12 cellular contexts compared by ENCODE assay signal in the genomic region with DNA sequence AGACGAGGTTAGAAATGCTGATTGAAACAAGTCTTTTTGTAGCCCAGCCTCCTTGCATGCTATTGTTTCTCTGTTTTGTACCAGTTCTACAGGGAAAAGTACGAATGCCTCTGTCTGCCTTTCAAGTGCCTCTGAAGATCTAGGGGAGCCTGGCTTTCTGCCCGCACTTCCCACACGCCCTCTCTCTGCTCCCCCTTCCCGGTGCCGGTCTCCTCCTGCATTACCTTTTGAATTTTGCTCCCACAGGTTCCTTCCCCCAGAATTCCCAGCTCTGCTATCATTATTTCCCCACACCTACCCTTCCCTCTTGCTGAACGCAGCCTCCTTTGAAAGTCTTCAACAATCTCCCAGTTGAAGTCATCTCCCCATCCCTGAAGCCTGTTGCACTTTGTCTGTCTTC.
A peak's percentile ranks its signal among the peaks of the same experiment; 100 is the strongest.
DNase-seq lines count a peak whose midpoint lies in the region; ATAC-seq and TF ChIP-seq lines count a peak whose summit lies in the region.
"Had no signal": no experiment of that assay in that cellular context is flagged by ENCODE, and none has a peak within 500 bp of the region (broad histone marks: within the 10 kb centered on the region; RNA-seq: fewer than 3 reads in every experiment).

No MANE protein-coding gene starts in this region.

- no peak for ATAC-seq in activated CD8-positive, alpha-beta T cell treated with anti-CD3 and anti-CD28 coated beads, Interleukin-2, amount 10 ng/mL, durations not matched to agents 7 days and 5 days
- ATAC-seq in activated CD8-positive, alpha-beta T cell treated with anti-CD3 and anti-CD28 coated beads for 36 hours = no peak
- no peak for ATAC-seq in HG03378 (IDR thresholded peaks at IDR 0.05; ENCODE audit: unreplicated experiment)
- ATAC-seq in HG03280 (IDR thresholded peaks at IDR 0.05; ENCODE audit: unreplicated experiment) = no peak

- no peak overlapping the region for H3K27ac Mint-ChIP-seq in activated CD8-positive, alpha-beta T cell treated with anti-CD3 and anti-CD28 coated beads, Interleukin-2, amount 10 ng/mL, durations not matched to agents 7 days and 5 days
- no peak overlapping the region for H3K27ac Mint-ChIP-seq in activated CD8-positive, alpha-beta T cell treated with anti-CD3 and anti-CD28 coated beads for 36 hours
- H3K27ac Mint-ChIP-seq: CD14-positive monocyte; CD4-positive, alpha-beta memory T cell had no signal

- no peaks in the 10 kb centered on the region for H3K36me3 Mint-ChIP-seq in activated CD8-positive, alpha-beta T cell treated with anti-CD3 and anti-CD28 coated beads, Interleukin-2, amount 10 ng/mL, durations not matched to agents 7 days and 5 days (ENCODE audit: low read depth)
- no peaks in the 10 kb centered on the region for H3K36me3 Mint-ChIP-seq in activated CD8-positive, alpha-beta T cell treated with anti-CD3 and anti-CD28 coated beads for 36 hours (ENCODE audit: low read depth)
- H3K36me3 Mint-ChIP-seq: CD14-positive monocyte; CD4-positive, alpha-beta memory T cell had no signal

- CTCF ChIA-PET in activated CD8-positive, alpha-beta T cell treated with anti-CD3 and anti-CD28 coated beads, Interleukin-2, amount 10 ng/mL, durations not matched to agents 7 days and 5 days (lab: Charles Lee) = no interaction called here
- CTCF ChIA-PET in activated CD8-positive, alpha-beta T cell treated with anti-CD3 and anti-CD28 coated beads for 36 hours (lab: Charles Lee) = no interaction called here

- H3K4me3 Mint-ChIP-seq in activated CD8-positive, alpha-beta T cell treated with anti-CD3 and anti-CD28 coated beads, Interleukin-2, amount 10 ng/mL, durations not matched to agents 7 days and 5 days = no peak overlapping the region
- H3K4me3 Mint-ChIP-seq in activated CD8-positive, alpha-beta T cell treated with anti-CD3 and anti-CD28 coated beads for 36 hours = no peak overlapping the region
- H3K4me3 Mint-ChIP-seq: CD14-positive monocyte; CD4-positive, alpha-beta memory T cell had no signal

- no peaks in the 10 kb centered on the region for H3K4me1 Mint-ChIP-seq in activated CD8-positive, alpha-beta T cell treated with anti-CD3 and anti-CD28 coated beads, Interleukin-2, amount 10 ng/mL, durations not matched to agents 7 days and 5 days (ENCODE audit: low read depth)
- H3K4me1 Mint-ChIP-seq in activated CD8-positive, alpha-beta T cell treated with anti-CD3 and anti-CD28 coated beads for 36 hours (ENCODE audit: low read depth) = no peaks in the 10 kb centered on the region
- H3K4me1 Mint-ChIP-seq: CD14-positive monocyte; CD4-positive, alpha-beta memory T cell had no signal

- TF ChIP-seq CTCF in activated CD8-positive, alpha-beta T cell treated with anti-CD3 and anti-CD28 coated beads for 36 hours (IDR thresholded peaks at IDR 0.05) = no peak

- intact Hi-C loops in activated CD8-positive, alpha-beta T cell treated with anti-CD3 and anti-CD28 coated beads for 36 hours (cut with micrococcal nuclease) = no loop called here

- H3K27me3 Mint-ChIP-seq in activated CD8-positive, alpha-beta T cell treated with anti-CD3 and anti-CD28 coated beads, Interleukin-2, amount 10 ng/mL, durations not matched to agents 7 days and 5 days (ENCODE audit: low read depth) = no peaks in the 10 kb centered on the region
- no peaks in the 10 kb centered on the region for H3K27me3 Mint-ChIP-seq in activated CD8-positive, alpha-beta T cell treated with anti-CD3 and anti-CD28 coated beads for 36 hours

- POLR2A ChIA-PET in activated CD8-positive, alpha-beta T cell treated with anti-CD3 and anti-CD28 coated beads, Interleukin-2, amount 10 ng/mL, durations not matched to agents 7 days and 5 days (lab: Charles Lee) = no interaction called here
- POLR2A ChIA-PET in activated CD8-positive, alpha-beta T cell treated with anti-CD3 and anti-CD28 coated beads for 36 hours (lab: Charles Lee) = interaction anchor here (0.6 kb wide), 1 partner anchor 571 kb away, joined by 3 read pairs; no protein-coding TSS in a partner anchor

- DNase-seq in activated CD8-positive, alpha-beta T cell treated with anti-CD3 and anti-CD28 coated beads, Interleukin-2, amount 10 ng/mL, durations not matched to agents 7 days and 5 days = peak; percentile 6
- DNase-seq in activated CD8-positive, alpha-beta T cell treated with anti-CD3 and anti-CD28 coated beads for 36 hours = no peak
- DNase-seq in NCI-H82 treated with DMSO at 0.1 percent for 48 hours (lab: John Stamatoyannopoulos, UW; ENCODE audit: unreplicated experiment) (peak; percentile 58), putamen (ENCODE audit: low spot score) (peak; percentile 84)
- no peak for DNase-seq in activated CD4-positive, CD25-positive, alpha-beta regulatory T cell treated with anti-CD3 and anti-CD28 coated beads, Interleukin-2, amount 50 U/mL, for 72 hours
- DNase-seq: 8988T; Calu3; CD4-positive, alpha-beta memory T cell; GM23248 had no signal

- no peaks in the 10 kb centered on the region for H3K9me3 Mint-ChIP-seq in activated CD8-positive, alpha-beta T cell treated with anti-CD3 and anti-CD28 coated beads, Interleukin-2, amount 10 ng/mL, durations not matched to agents 7 days and 5 days (ENCODE audit: insufficient read depth)
- no peaks in the 10 kb centered on the region for H3K9me3 Mint-ChIP-seq in activated CD8-positive, alpha-beta T cell treated with anti-CD3 and anti-CD28 coated beads for 36 hours
- H3K9me3 Mint-ChIP-seq: CD4-positive, alpha-beta memory T cell had no signal

Comparison
In these comparisons a context has a peak if more than half of its experiments do, and no peak if none do; other contexts are left out.
1. DNase-seq: peak in activated CD8-positive, alpha-beta T cell treated with anti-CD3 and anti-CD28 coated beads, Interleukin-2, amount 10 ng/mL, durations not matched to agents 7 days and 5 days (single experiment), NCI-H82 treated with DMSO at 0.1 percent for 48 hours (single experiment) and putamen (single experiment); none in activated CD8-positive, alpha-beta T cell treated with anti-CD3 and anti-CD28 coated beads for 36 hours (single experiment) and activated CD4-positive, CD25-positive, alpha-beta regulatory T cell treated with anti-CD3 and anti-CD28 coated beads, Interleukin-2, amount 50 U/mL, for 72 hours (single experiment).